In genomic region chr17:66989076-66989475, GRCh38 we compare ENCODE assay signal across 9 cellular contexts. TPM values are rescaled to one million over a fixed set of nuclear protein-coding genes. Genes with fewer than 3 reads are reported as not detected.
"Had no signal": no experiment of that assay in that cellular context is flagged by ENCODE, and none has a peak within 500 bp of the region (broad histone marks: within the 10 kb centered on the region; RNA-seq: fewer than 3 reads in every experiment).

No MANE protein-coding gene starts in this region.

- ATAC-seq: GM12878 had no signal

- FAIRE-seq: G401.6, GM12878, GM12891, GM12892, GM18507, GM19239 had no signal

- H3K4me3 ChIP-seq: GM12878 had no signal

- DNase-seq: GDM1, GF-D8 had no signal

RNA-seq across cellular contexts. Expression of gene CACNG1, which starts 55.3 kb away (rescaled TPM):
- total RNA-seq: G401, GM12878 had no signal
- polyA plus RNA-seq: GM12878 had no signal
